8 cellular contexts compared by ENCODE assay signal in genomic region chr3:32392530-32393302, GRCh38. TPM values are rescaled to one million over a fixed set of nuclear protein-coding genes. Genes with fewer than 3 reads are reported as not detected.
DNase-seq lines count a peak whose midpoint lies in the region; TF ChIP-seq lines count a peak whose summit lies in the region.

No MANE protein-coding gene starts in this region.

- no peak for TF ChIP-seq CTCF in GM13977 (IDR thresholded peaks at IDR 0.05; ENCODE audit: extremely low read depth, insufficient read depth, missing control alignments)
- no peak for TF ChIP-seq CTCF in smooth muscle cell (IDR thresholded peaks at IDR 0.05; ENCODE audit: borderline replicate concordance, insufficient read depth, poor library complexity, severe bottlenecking)
- TF ChIP-seq CTCF in WERI-Rb-1 (IDR thresholded peaks at IDR 0.05; ENCODE audit: low read depth, low read length) = no peak

- H3K4me1 ChIP-seq in NT2/D1 (ENCODE audit: insufficient read depth, insufficient read length) (peaks cover 6% of the 10 kb centered on the region), iPS-18a (ENCODE audit: control insufficient read depth, low read depth, low read length) (peaks cover 11% of the 10 kb centered on the region), smooth muscle cell (ENCODE audit: low read depth) (peaks cover 7% of the 10 kb centered on the region)

- peak; percentile 22 for DNase-seq in GM13977 (ENCODE audit: low spot score)
- DNase-seq in NT2/D1 (ENCODE audit: low read depth, low spot score) = no peak
- DNase-seq in astrocyte of the hippocampus (ENCODE audit: low read depth, low spot score) = peak; percentile 66
- DNase-seq in smooth muscle cell (lab: John Stamatoyannopoulos, UW; ENCODE audit: unreplicated experiment) = peak; percentile 39
- DNase-seq in NCI-H2107 treated with DMSO at 0.1 percent for 48 hours (lab: John Stamatoyannopoulos, UW; ENCODE audit: unreplicated experiment) = no peak
- DNase-seq in activated gamma-delta T cell (lab: John Stamatoyannopoulos, UW) = no peak
- DNase-seq in WERI-Rb-1 = no peak

- H3K9me3 ChIP-seq in NT2/D1 (ENCODE audit: insufficient read depth, low read length) (no peaks in the 10 kb centered on the region), iPS-18a (ENCODE audit: control insufficient read depth, low read depth, low read length) (no peaks in the 10 kb centered on the region), smooth muscle cell (replicated peaks; ENCODE audit: low read depth) (no peaks in the 10 kb centered on the region), WERI-Rb-1 (ENCODE audit: severe bottlenecking) (peaks cover 3% of the 10 kb centered on the region)

- H2AFZ ChIP-seq in smooth muscle cell (ENCODE audit: low read depth) = peak overlapping the region; percentile 86

- H3K9ac ChIP-seq in NT2/D1 (ENCODE audit: insufficient read length, low read depth) = peak overlapping the region; percentile 94
- peak overlapping the region; percentile 52 for H3K9ac ChIP-seq in iPS-18a (ENCODE audit: low read length)
- peak overlapping the region; percentile 75 for H3K9ac ChIP-seq in smooth muscle cell (ENCODE audit: low read depth)

- in situ Hi-C loops in GM13977 (cut with MboI; ENCODE audit: low pct_unique_long_range_greater_than_20kb, low sequenced_read_pairs, unreplicated experiment) = no loop called here

- no peaks in the 10 kb centered on the region for H4K20me1 ChIP-seq in smooth muscle cell (ENCODE audit: low read depth)

- H3K27me3 ChIP-seq in NT2/D1 (ENCODE audit: insufficient read depth, insufficient read length) (peaks cover 22% of the 10 kb centered on the region), iPS-18a (ENCODE audit: control insufficient read depth, insufficient read depth, low read length) (peaks cover 22% of the 10 kb centered on the region), smooth muscle cell (ENCODE audit: low read depth) (no peaks in the 10 kb centered on the region), WERI-Rb-1 (ENCODE audit: insufficient read depth, low read depth, severe bottlenecking) (no peaks in the 10 kb centered on the region)

- 23% methylated on average over 17 of the region's 18 CpGs for WGBS in smooth muscle cell (ENCODE audit: low lambda C conversion rate)

- no peak overlapping the region for H3K27ac ChIP-seq in iPS-18a (ENCODE audit: low read length)
- peak overlapping the region; percentile 46 for H3K27ac ChIP-seq in smooth muscle cell (ENCODE audit: low read depth)
- no peak overlapping the region for H3K27ac ChIP-seq in WERI-Rb-1

- H3K79me2 ChIP-seq in smooth muscle cell (ENCODE audit: low read depth) = peaks cover 12% of the 10 kb centered on the region

- H3K36me3 ChIP-seq in NT2/D1 (ENCODE audit: insufficient read depth, insufficient read length, low read length) = peaks cover 8% of the 10 kb centered on the region
- H3K36me3 ChIP-seq in iPS-18a (ENCODE audit: control insufficient read depth, low read depth, low read length) = no peaks in the 10 kb centered on the region
- H3K36me3 ChIP-seq in smooth muscle cell (ENCODE audit: low read depth) = no peaks in the 10 kb centered on the region
- no peaks in the 10 kb centered on the region for H3K36me3 ChIP-seq in WERI-Rb-1

- H3F3A ChIP-seq in smooth muscle cell (ENCODE audit: low read depth) = no peaks in the 10 kb centered on the region

- H3K4me2 ChIP-seq in smooth muscle cell = peak overlapping the region; percentile 94

- H3K4me3 ChIP-seq in NT2/D1 (ENCODE audit: insufficient read length, low read depth) = peak overlapping the region; percentile 87
- peak overlapping the region; percentile 69 for H3K4me3 ChIP-seq in iPS-18a (ENCODE audit: low read length)
- peak overlapping the region; percentile 74 for H3K4me3 ChIP-seq in smooth muscle cell
- no peak overlapping the region for H3K4me3 ChIP-seq in WERI-Rb-1 (ENCODE audit: low read depth, low read length)

RNA-seq across cellular contexts. Expression of gene CMTM7, which starts 1.1 kb away (rescaled TPM):
- 7.2 and 23.4 TPM in 2 replicates for total RNA-seq in smooth muscle cell
- 43.1 and 70.6 TPM in 2 replicates for polyA plus RNA-seq in smooth muscle cell

Comparison
In these comparisons a context has a peak if more than half of its experiments do, and no peak if none do; other contexts are left out.
1. DNase-seq: peak in GM13977 (single experiment), astrocyte of the hippocampus (single experiment) and smooth muscle cell (single experiment); none in NT2/D1 (single experiment), NCI-H2107 treated with DMSO at 0.1 percent for 48 hours (single experiment), activated gamma-delta T cell (single experiment) and WERI-Rb-1 (single experiment).
2. Peak in every context shown above with its lines, with median percentiles within 50 percentile points of each other: H3K9ac ChIP-seq.